Comparison of ENCODE assay signal across 8 cellular contexts in the genomic region with DNA sequence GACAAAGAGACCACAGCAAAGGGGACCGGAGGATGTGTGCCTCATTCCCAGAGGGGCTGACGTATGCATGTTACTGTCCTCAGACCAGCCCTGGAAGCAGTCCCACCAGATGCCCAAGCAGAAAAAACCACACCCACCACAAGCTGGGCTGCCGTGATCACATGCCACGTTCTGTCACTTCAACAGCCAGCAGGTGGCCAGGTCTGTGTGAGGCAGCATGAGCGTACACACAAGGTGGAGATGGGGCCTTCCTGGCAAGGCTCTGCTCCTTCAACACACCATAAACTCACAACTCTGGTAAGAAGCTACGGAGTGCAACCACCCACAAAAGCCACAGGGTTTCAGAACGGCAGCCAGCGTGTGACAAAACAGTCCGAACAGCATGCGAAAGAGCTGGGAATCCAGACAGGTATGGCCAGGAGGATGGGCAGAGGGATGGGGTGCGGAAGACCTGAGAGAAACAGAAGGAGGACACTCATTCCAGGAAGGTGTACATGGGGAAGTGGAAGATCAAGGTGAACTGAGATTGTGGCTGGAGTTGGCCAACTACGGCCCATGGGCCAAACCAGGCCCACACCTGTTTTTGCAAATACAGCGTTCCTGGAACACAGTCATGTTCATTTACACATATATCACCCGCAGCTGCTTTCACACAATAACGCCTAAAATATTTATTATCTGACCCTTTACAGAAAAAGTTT. TPM values are rescaled to one million over a fixed set of nuclear protein-coding genes. Genes with fewer than 3 reads are reported as not detected.
DNase-seq lines count a peak whose midpoint lies in the region; ATAC-seq and TF ChIP-seq lines count a peak whose summit lies in the region.

No MANE protein-coding gene starts in this region.

- peaks cover 66% of the 10 kb centered on the region for H3K36me3 ChIP-seq in BE2C

- no peaks in the 10 kb centered on the region for H3K4me1 ChIP-seq in BE2C

- peak; percentile 71 for ATAC-seq in HG03196 (IDR thresholded peaks at IDR 0.05; ENCODE audit: unreplicated experiment)
- ATAC-seq in effector memory CD8-positive, alpha-beta T cell (replicated peaks): peak; percentile 60

- no peak overlapping the region for H3K4me3 Mint-ChIP-seq in effector memory CD8-positive, alpha-beta T cell

- H3K9me3 Mint-ChIP-seq in effector memory CD8-positive, alpha-beta T cell: no peaks in the 10 kb centered on the region

- peaks cover 23 to 32% of the 10 kb centered on the region in 2 donors for H3K4me1 Mint-ChIP-seq in effector memory CD8-positive, alpha-beta T cell (ENCODE audit: low read depth in 2 of 2)

- no peaks in the 10 kb centered on the region for H3K27me3 ChIP-seq in BE2C

- no peaks in the 10 kb centered on the region for H3K9me3 ChIP-seq in BE2C

- peak; percentile 42 for TF ChIP-seq CTCF in BE2C (IDR thresholded peaks at IDR 0.05; ENCODE audit: low read depth, low read length)

- DNase-seq in BE2C: peak; percentile 61
- peak; percentile 65 for DNase-seq in GM19240 (ENCODE audit: insufficient read length, low spot score)
- peak; percentile 35 for DNase-seq in activated CD4-positive, CD25-positive, alpha-beta regulatory T cell treated with anti-CD3 and anti-CD28 coated beads, Interleukin-2, amount 50 U/mL, for 72 hours
- DNase-seq in effector memory CD8-positive, alpha-beta T cell: peak; percentile 14 to 38 (median 21)
- DNase-seq in stimulated activated CD8-positive, alpha-beta memory T cell treated with anti-CD3 and anti-CD28 coated beads, Interleukin-15, amount 100 ng/mL, for 48 hours (ENCODE audit: low read depth in 2 of 2): peak; percentile 46 to 58
- no peak for DNase-seq in DMS79 treated with DMSO at 0.1 percent for 48 hours (lab: John Stamatoyannopoulos, UW)
- no peak for DNase-seq in GOT3 (lab: John Stamatoyannopoulos, UW)

- no peak overlapping the region for H3K4me3 ChIP-seq in BE2C (ENCODE audit: low read depth, low read length)

- no peaks in the 10 kb centered on the region for H3K27me3 Mint-ChIP-seq in effector memory CD8-positive, alpha-beta T cell

- peak overlapping the region; percentile 79 to 81 for H3K27ac Mint-ChIP-seq in effector memory CD8-positive, alpha-beta T cell

- H3K36me3 Mint-ChIP-seq in effector memory CD8-positive, alpha-beta T cell (ENCODE audit: insufficient read depth): peaks cover 87% of the 10 kb centered on the region

RNA-seq across cellular contexts. Expression of gene MBTPS1, which starts 27.9 kb away (rescaled TPM):
- polyA plus RNA-seq in BE2C (2012; ENCODE audit: insufficient read depth, insufficient read length, low read depth): 67.9 TPM

RNA-seq across cellular contexts. Expression of gene SLC38A8, which starts 46.2 kb away (rescaled TPM):
- not detected for polyA plus RNA-seq in BE2C (2012; ENCODE audit: insufficient read depth, insufficient read length, low read depth)

RNA-seq across cellular contexts. Expression of gene HSDL1, which starts 56.1 kb away (rescaled TPM):
- polyA plus RNA-seq in BE2C (2012; ENCODE audit: insufficient read depth, insufficient read length, low read depth): 17.4 TPM

RNA-seq across cellular contexts. Expression of gene DNAAF1, which starts 56.3 kb away (rescaled TPM):
- 14.1 TPM for polyA plus RNA-seq in BE2C (2012; ENCODE audit: insufficient read depth, insufficient read length, low read depth)

Comparison
In these comparisons a context has a peak if more than half of its experiments do, and no peak if none do; other contexts are left out.
1. DNase-seq: peak in BE2C (single experiment), GM19240 (single experiment), activated CD4-positive, CD25-positive, alpha-beta regulatory T cell treated with anti-CD3 and anti-CD28 coated beads, Interleukin-2, amount 50 U/mL, for 72 hours (single experiment), effector memory CD8-positive, alpha-beta T cell (3 of 3) and stimulated activated CD8-positive, alpha-beta memory T cell treated with anti-CD3 and anti-CD28 coated beads, Interleukin-15, amount 100 ng/mL, for 48 hours (2 of 2); none in DMS79 treated with DMSO at 0.1 percent for 48 hours (single experiment) and GOT3 (single experiment).